ENCODE assay signal across 28 cellular contexts in genomic region chr2:2831656-2832055, GRCh38.
DNase-seq lines count a peak whose midpoint lies in the region; ATAC-seq and TF ChIP-seq lines count a peak whose summit lies in the region.
"Had no signal": no experiment of that assay in that cellular context is flagged by ENCODE, and none has a peak within 500 bp of the region (broad histone marks: within the 10 kb centered on the region; RNA-seq: fewer than 3 reads in every experiment).

No MANE protein-coding gene starts in this region.

- H3K36me3 ChIP-seq in endodermal cell (ENCODE audit: control insufficient read depth, insufficient read depth, low read length), result no peaks in the 10 kb centered on the region
- H3K36me3 ChIP-seq: upper lobe of left lung had no signal

- no peak overlapping the region for H3K27ac Mint-ChIP-seq in endodermal cell
- no peak overlapping the region for H3K27ac Mint-ChIP-seq in osteocyte (ENCODE audit: unreplicated experiment)
- H3K27ac Mint-ChIP-seq: activated B cell treated with CpG ODN at 0.5 μM for 24 hours; activated naive CD4-positive, alpha-beta T cell treated with anti-CD3 and anti-CD28 coated beads, Interleukin-2, amount 10 ng/mL, durations not matched to agents 7 days and 5 days; mesothelial cell of epicardium; natural killer cell treated with Interleukin-12 subunit alpha and Interleukin-12 subunit beta and Interleukin-15 and Interleukin-18, amount 100 ng/mL, for 72 hours; stimulated activated naive CD8-positive, alpha-beta T cell treated with anti-CD3 and anti-CD28 coated beads, Interleukin-15, amount 100 ng/mL, for 72 hours had no signal

- H3K27ac ChIP-seq in endodermal cell (ENCODE audit: low read depth, low read length), result no peak overlapping the region
- H3K27ac ChIP-seq: 22Rv1, psoas muscle, upper lobe of left lung had no signal

- H3K4me3 Mint-ChIP-seq in endodermal cell (no peak overlapping the region), osteocyte (ENCODE audit: unreplicated experiment) (no peak overlapping the region)
- H3K4me3 Mint-ChIP-seq: activated B cell treated with CpG ODN at 0.5 μM for 24 hours; activated naive CD4-positive, alpha-beta T cell treated with anti-CD3 and anti-CD28 coated beads, Interleukin-2, amount 10 ng/mL, durations not matched to agents 7 days and 5 days; activated T-cell treated with anti-CD3 and anti-CD28 coated beads, Interleukin-2, amount 50 U/mL, for 4 hours; central memory CD8-positive, alpha-beta T cell; mesothelial cell of epicardium; natural killer cell treated with Interleukin-12 subunit alpha and Interleukin-12 subunit beta and Interleukin-15 and Interleukin-18, amount 100 ng/mL, for 72 hours; stimulated activated naive CD8-positive, alpha-beta T cell treated with anti-CD3 and anti-CD28 coated beads, Interleukin-15, amount 100 ng/mL, for 72 hours had no signal

- no peaks in the 10 kb centered on the region for H3K9me3 ChIP-seq in endodermal cell (ENCODE audit: control insufficient read depth, low read length)
- H3K9me3 ChIP-seq: psoas muscle had no signal

- H3K36me3 Mint-ChIP-seq in endodermal cell (ENCODE audit: low read depth), result no peaks in the 10 kb centered on the region
- no peaks in the 10 kb centered on the region for H3K36me3 Mint-ChIP-seq in osteocyte (ENCODE audit: unreplicated experiment)
- H3K36me3 Mint-ChIP-seq: activated naive CD4-positive, alpha-beta T cell treated with anti-CD3 and anti-CD28 coated beads, Interleukin-2, amount 10 ng/mL, durations not matched to agents 7 days and 5 days; mesothelial cell of epicardium; natural killer cell treated with Interleukin-12 subunit alpha and Interleukin-12 subunit beta and Interleukin-15 and Interleukin-18, amount 100 ng/mL, for 72 hours had no signal

- ATAC-seq in GM18520 (IDR thresholded peaks at IDR 0.05; ENCODE audit: unreplicated experiment), result no peak
- ATAC-seq in HG03520 (IDR thresholded peaks at IDR 0.05; ENCODE audit: unreplicated experiment), result no peak
- ATAC-seq: activated T-cell treated with anti-CD3 and anti-CD28 coated beads, Interleukin-2, amount 50 U/mL, for 4 hours; left cardiac atrium; natural killer cell treated with Interleukin-12 subunit alpha and Interleukin-12 subunit beta and Interleukin-15 and Interleukin-18, amount 100 ng/mL, for 72 hours; psoas muscle; stimulated activated naive CD8-positive, alpha-beta T cell treated with anti-CD3 and anti-CD28 coated beads, Interleukin-15, amount 100 ng/mL, for 72 hours had no signal

- DNase-seq in NCI-H1092 treated with DMSO at 0.1 percent for 48 hours (lab: John Stamatoyannopoulos, UW) (peak; percentile 0), NCI-H1092 (lab: John Stamatoyannopoulos, UW) (no peak), NCI-H69 (lab: John Stamatoyannopoulos, UW) (peak; percentile 2), endodermal cell (peak; percentile 66), osteocyte (ENCODE audit: extremely low spot score, unreplicated experiment) (peak; percentile 63), NCI-H82 treated with DMSO at 0.1 percent for 48 hours (lab: John Stamatoyannopoulos, UW; ENCODE audit: unreplicated experiment) (no peak)
- DNase-seq: activated B cell treated with CpG ODN at 0.5 μM for 24 hours; activated CD4-positive, alpha-beta T cell treated with anti-CD3 and anti-CD28 coated beads, Interleukin-2, amount 50 U/mL, for 48 hours; activated naive CD4-positive, alpha-beta T cell treated with anti-CD3 and anti-CD28 coated beads, Interleukin-2, amount 10 ng/mL, durations not matched to agents 7 days and 5 days; activated T-cell treated with anti-CD3 and anti-CD28 coated beads, Interleukin-2, amount 50 U/mL, for 4 hours; COR-L47; DND-41; effector memory CD4-positive, alpha-beta T cell; left cardiac atrium; MM.1S; NCI-H187; NCI-H446; psoas muscle; stimulated activated CD4-positive, alpha-beta T cell treated with anti-CD3 and anti-CD28 coated beads, Interleukin-4, amount 100 ng/mL, for 24 hours; stimulated activated naive CD8-positive, alpha-beta T cell treated with anti-CD3 and anti-CD28 coated beads, Interleukin-15, amount 100 ng/mL, for 72 hours had no signal

- no peaks in the 10 kb centered on the region for H3K9me3 Mint-ChIP-seq in endodermal cell
- H3K9me3 Mint-ChIP-seq in osteocyte (ENCODE audit: unreplicated experiment), result peaks cover 33% of the 10 kb centered on the region
- H3K9me3 Mint-ChIP-seq: activated naive CD4-positive, alpha-beta T cell treated with anti-CD3 and anti-CD28 coated beads, Interleukin-2, amount 10 ng/mL, durations not matched to agents 7 days and 5 days had no signal

- WGBS in endodermal cell (ENCODE audit: insufficient coverage in 1 of 2, insufficient read length in 1 of 2), 2 experiments, result 55 to 57% methylated on average over 8 to 12 of the region's 12 CpGs

- H3K4me1 ChIP-seq in endodermal cell (ENCODE audit: control insufficient read depth, insufficient read depth, low read length), result no peaks in the 10 kb centered on the region
- H3K4me1 ChIP-seq: psoas muscle, upper lobe of left lung had no signal

- H3K27me3 ChIP-seq in endodermal cell (ENCODE audit: control insufficient read depth, insufficient read depth, low read length, poor library complexity, severe bottlenecking), result no peaks in the 10 kb centered on the region
- H3K27me3 ChIP-seq: upper lobe of left lung had no signal

- H3K9ac ChIP-seq in endodermal cell (ENCODE audit: extremely low read depth, low read length, poor library complexity, severe bottlenecking), result no peak overlapping the region

- no peak overlapping the region for H3K4me3 ChIP-seq in endodermal cell (ENCODE audit: low read length)
- H3K4me3 ChIP-seq: psoas muscle, smooth muscle cell, upper lobe of left lung had no signal

- no peaks in the 10 kb centered on the region for H3K27me3 Mint-ChIP-seq in endodermal cell (ENCODE audit: insufficient read depth)
- H3K27me3 Mint-ChIP-seq in osteocyte (ENCODE audit: unreplicated experiment), result no peaks in the 10 kb centered on the region
- H3K27me3 Mint-ChIP-seq: activated B cell treated with CpG ODN at 0.5 μM for 24 hours; activated naive CD4-positive, alpha-beta T cell treated with anti-CD3 and anti-CD28 coated beads, Interleukin-2, amount 10 ng/mL, durations not matched to agents 7 days and 5 days; central memory CD8-positive, alpha-beta T cell; stimulated activated naive CD8-positive, alpha-beta T cell treated with anti-CD3 and anti-CD28 coated beads, Interleukin-15, amount 100 ng/mL, for 72 hours had no signal

- peaks cover 2% of the 10 kb centered on the region for H3K4me1 Mint-ChIP-seq in endodermal cell
- H3K4me1 Mint-ChIP-seq in osteocyte (ENCODE audit: unreplicated experiment), result no peaks in the 10 kb centered on the region
- H3K4me1 Mint-ChIP-seq: activated B cell treated with CpG ODN at 0.5 μM for 24 hours; activated naive CD4-positive, alpha-beta T cell treated with anti-CD3 and anti-CD28 coated beads, Interleukin-2, amount 10 ng/mL, durations not matched to agents 7 days and 5 days; central memory CD8-positive, alpha-beta T cell; mesothelial cell of epicardium; stimulated activated naive CD8-positive, alpha-beta T cell treated with anti-CD3 and anti-CD28 coated beads, Interleukin-15, amount 100 ng/mL, for 72 hours had no signal

- TF ChIP-seq CTCF in endodermal cell (conservative IDR thresholded peaks at IDR 0.05) (no peak), osteocyte (IDR thresholded peaks at IDR 0.05) (no peak)

Comparison
In these comparisons a context has a peak if more than half of its experiments do, and no peak if none do; other contexts are left out.
1. DNase-seq: peak in NCI-H1092 treated with DMSO at 0.1 percent for 48 hours (single experiment), NCI-H69 (single experiment), endodermal cell (single experiment) and osteocyte (single experiment); none in NCI-H1092 (single experiment) and NCI-H82 treated with DMSO at 0.1 percent for 48 hours (single experiment).